ENCODE assay signal across 9 cellular contexts in the genomic region with DNA sequence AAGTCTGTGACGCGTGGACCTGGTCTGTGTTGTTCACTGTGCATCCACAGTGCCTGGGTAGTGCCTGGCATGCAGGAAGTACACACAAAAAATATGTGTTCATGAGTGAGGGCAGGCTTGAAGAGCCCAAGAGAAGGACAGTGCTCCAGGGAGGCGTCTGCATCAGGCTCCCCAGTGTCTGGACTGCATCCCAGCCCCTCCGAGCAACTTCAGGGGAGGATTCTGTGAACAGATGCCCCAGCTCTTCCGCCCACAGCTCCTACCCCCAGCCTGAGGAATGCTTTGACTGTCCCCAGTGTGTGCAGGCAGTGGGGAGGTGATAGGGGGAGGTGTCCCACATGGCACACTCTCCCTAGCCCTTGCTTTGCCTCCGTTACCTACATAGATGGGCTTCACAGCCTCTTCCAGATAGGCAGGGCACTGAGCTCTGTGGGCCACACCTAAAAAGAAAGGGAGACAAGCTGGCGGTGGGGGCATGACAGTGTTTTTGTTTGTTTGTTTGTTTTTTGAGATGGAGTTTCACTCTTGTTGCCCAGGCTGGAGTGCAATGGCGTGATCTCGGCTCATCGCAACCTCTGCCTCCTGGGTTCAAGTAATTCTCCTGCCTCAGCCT. TPM values are rescaled to one million over a fixed set of nuclear protein-coding genes. Genes with fewer than 3 reads are reported as not detected.
A peak's percentile ranks its signal among the peaks of the same experiment; 100 is the strongest.
DNase-seq lines count a peak whose midpoint lies in the region; ATAC-seq and TF ChIP-seq lines count a peak whose summit lies in the region.
"Had no signal": no experiment of that assay in that cellular context is flagged by ENCODE, and none has a peak within 500 bp of the region (broad histone marks: within the 10 kb centered on the region; RNA-seq: fewer than 3 reads in every experiment).

No MANE protein-coding gene starts in this region.

- H3K4me2 ChIP-seq in neuronal stem cell (ENCODE audit: insufficient read depth, low read length, poor library complexity, severe bottlenecking) = no peak overlapping the region
- H3K4me2 ChIP-seq: hepatocyte had no signal

- H2BK15ac ChIP-seq in neuronal stem cell (ENCODE audit: low read length) = no peak overlapping the region

- H3K18ac ChIP-seq in neuronal stem cell (ENCODE audit: low read length) = peak overlapping the region; percentile 1

- H2BK120ac ChIP-seq in neuronal stem cell (ENCODE audit: low read depth, low read length) = no peak overlapping the region

- peaks cover 0 to 10% of the 10 kb centered on the region in 2 donors for H3K4me1 ChIP-seq in neuronal stem cell (ENCODE audit: control insufficient read depth in 2 of 2, insufficient read depth in 1 of 2, low read depth in 1 of 2, low read length in 2 of 2)

- H3K36me3 ChIP-seq in neuronal stem cell (replicated peaks in 1 of 2; ENCODE audit: control insufficient read depth in 2 of 2, insufficient read depth in 2 of 2, low read length in 2 of 2) = no peaks in the 10 kb centered on the region

- no peak overlapping the region for H4K8ac ChIP-seq in neuronal stem cell (ENCODE audit: low read depth, low read length)

- no peak overlapping the region for H3K4ac ChIP-seq in neuronal stem cell (ENCODE audit: low read length)

- no peak overlapping the region for H2BK12ac ChIP-seq in neuronal stem cell (ENCODE audit: low read length)

- H2AFZ ChIP-seq in neuronal stem cell (ENCODE audit: low read length) = no peak overlapping the region
- H2AFZ ChIP-seq: hepatocyte had no signal

- POLR2A ChIA-PET in CD4-positive, alpha-beta T cell (lab: Charles Lee) = interaction anchor here (0.8 to 15.8 kb wide), 11 partner anchors 10 to 96 kb away, joined by 3 to 1045 read pairs (median 39); a partner anchor contains a TSS

- H3K27ac ChIP-seq in CD4-positive, alpha-beta T cell (ENCODE audit: low read depth, low read length) = peak overlapping the region; percentile 72
- H3K27ac ChIP-seq in neuronal stem cell (replicated peaks; ENCODE audit: low read length) = no peak overlapping the region

- H4K91ac ChIP-seq in neuronal stem cell (ENCODE audit: low read depth, low read length, poor library complexity) = no peak overlapping the region

- H3K9me3 Mint-ChIP-seq in CD4-positive, alpha-beta T cell = no peaks in the 10 kb centered on the region
- peaks cover 0 to 7% of the 10 kb centered on the region in 2 donors for H3K9me3 Mint-ChIP-seq in effector memory CD8-positive, alpha-beta T cell

- H2AK5ac ChIP-seq in neuronal stem cell (ENCODE audit: low read depth, low read length) = no peak overlapping the region

- no peak overlapping the region for H3K14ac ChIP-seq in neuronal stem cell (ENCODE audit: low read length)

- TF ChIP-seq CTCF in CD4-positive, alpha-beta T cell (IDR thresholded peaks at IDR 0.05) = no peak

- no peak overlapping the region for H3K9ac ChIP-seq in neuronal stem cell (ENCODE audit: low read depth, low read length, poor library complexity)

- peak overlapping the region; percentile 85 for H3K4me3 Mint-ChIP-seq in CD4-positive, alpha-beta T cell
- peak overlapping the region; percentile 82 to 83 for H3K4me3 Mint-ChIP-seq in effector memory CD8-positive, alpha-beta T cell

- no peak for ATAC-seq in CD4-positive, alpha-beta T cell (ENCODE audit: poor library complexity)
- ATAC-seq in effector memory CD8-positive, alpha-beta T cell (replicated peaks) = no peak
- ATAC-seq in GM21619 (IDR thresholded peaks at IDR 0.05; ENCODE audit: unreplicated experiment) = no peak
- no peak for ATAC-seq in HG02759 (IDR thresholded peaks at IDR 0.05; ENCODE audit: unreplicated experiment)

- no peak overlapping the region for H2BK5ac ChIP-seq in neuronal stem cell (ENCODE audit: low read length)

- peak overlapping the region; percentile 97 for H3K27ac Mint-ChIP-seq in CD4-positive, alpha-beta T cell
- H3K27ac Mint-ChIP-seq in effector memory CD8-positive, alpha-beta T cell = peak overlapping the region; percentile 97 to 99

- intact Hi-C loops in CD4-positive, alpha-beta T cell (cut with DNase I, micrococcal nuclease) = no loop called here

- H3K79me1 ChIP-seq in neuronal stem cell (ENCODE audit: low read depth, low read length) = no peaks in the 10 kb centered on the region

- peaks cover 99% of the 10 kb centered on the region for H3K4me1 Mint-ChIP-seq in CD4-positive, alpha-beta T cell (ENCODE audit: low read depth)
- peaks cover 91 to 95% of the 10 kb centered on the region in 2 donors for H3K4me1 Mint-ChIP-seq in effector memory CD8-positive, alpha-beta T cell (ENCODE audit: low read depth in 2 of 2)

- no peaks in the 10 kb centered on the region for H3K27me3 Mint-ChIP-seq in CD4-positive, alpha-beta T cell
- H3K27me3 Mint-ChIP-seq in effector memory CD8-positive, alpha-beta T cell = no peaks in the 10 kb centered on the region

- H3K4me3 ChIP-seq in neuronal stem cell (ENCODE audit: low read length in 2 of 2) = peak overlapping the region in 1 of 2 donors; percentile 41
- H3K4me3 ChIP-seq: hepatocyte had no signal

- peaks cover 22% of the 10 kb centered on the region for H3K36me3 Mint-ChIP-seq in CD4-positive, alpha-beta T cell (ENCODE audit: low read depth)
- H3K36me3 Mint-ChIP-seq in effector memory CD8-positive, alpha-beta T cell (ENCODE audit: insufficient read depth) = peaks cover 96% of the 10 kb centered on the region

- DNase-seq in CD4-positive, alpha-beta T cell = peak in 1 of 10 experiments; percentile 33
- DNase-seq in LHCN-M2 (ENCODE audit: low read depth) (peak; percentile 15), neuronal stem cell (ENCODE audit: low spot score) (no peak), HK-2 (ENCODE audit: unreplicated experiment) (no peak), NCI-H1092 (lab: John Stamatoyannopoulos, UW) (no peak)
- no peak for DNase-seq in effector memory CD8-positive, alpha-beta T cell

- H3K23ac ChIP-seq in neuronal stem cell (ENCODE audit: low read depth, low read length, poor library complexity) = no peak overlapping the region

- H3K27me3 ChIP-seq in CD4-positive, alpha-beta T cell (ENCODE audit: control insufficient read depth, insufficient read depth, low read length) = no peaks in the 10 kb centered on the region
- H3K27me3 ChIP-seq in neuronal stem cell (ENCODE audit: control insufficient read depth in 3 of 3, insufficient read depth in 3 of 3, low read depth in 1 of 3, low read length in 3 of 3) = no peaks in the 10 kb centered on the region
- H3K27me3 ChIP-seq: hepatocyte had no signal

- CTCF ChIA-PET in CD4-positive, alpha-beta T cell (lab: Charles Lee) = interaction anchor here (0.9 to 4.6 kb wide), 7 partner anchors 11 to 55 kb away, joined by 4 to 30 read pairs (median 6); a partner anchor contains a TSS

- no CpG with 5 or more reads among the region's 10 CpGs for WGBS in neuronal stem cell (ENCODE audit: extremely low coverage in 2 of 2, insufficient read length in 2 of 2, insufficient replicate concordance in 1 of 2), 2 donors

- no peaks in the 10 kb centered on the region for H3K9me3 ChIP-seq in CD4-positive, alpha-beta T cell (ENCODE audit: control insufficient read depth, low read length)
- H3K9me3 ChIP-seq in neuronal stem cell (replicated peaks in 1 of 2; ENCODE audit: control insufficient read depth in 2 of 2, insufficient read depth in 1 of 2, low read depth in 1 of 2, low read length in 2 of 2) = peaks cover 3% of the 10 kb centered on the region in 2 donors

RNA-seq across cellular contexts. Expression of a gene that starts 25.4 kb away (rescaled TPM):
- total RNA-seq in CD4-positive, alpha-beta T cell = 1,000 to 10,000 TPM; 1,212 to 1,234 TPM
- 17.8 and 20.3 TPM in 2 replicates for total RNA-seq in LHCN-M2 (2014; rRNA removed)
- polyA plus RNA-seq in LHCN-M2 (2012) = 18.0 TPM
- polyA plus RNA-seq in neuronal stem cell (2013, experiment 1 of 2) = 1.4 TPM
- polyA plus RNA-seq in neuronal stem cell (2013, experiment 2 of 2) = 1.5 TPM

Comparison
In these comparisons a context has a peak if more than half of its experiments do, and no peak if none do; other contexts are left out.
1. RNA of a gene that starts 25.4 kb away (total RNA-seq): 1,212 to 1,234 TPM in CD4-positive, alpha-beta T cell; 17.8 to 20.3 TPM in LHCN-M2; every median in the first group is over 10 times any median in the second.